ENCODE assay signal across 24 cellular contexts in genomic region chr21:43877936-43878575, GRCh38.
"Had no signal": no experiment of that assay in that cellular context is flagged by ENCODE, and none has a peak within 500 bp of the region (broad histone marks: within the 10 kb centered on the region; RNA-seq: fewer than 3 reads in every experiment).

No MANE protein-coding gene starts in this region.

- H3K4me3 ChIP-seq: gastroesophageal sphincter, heart left ventricle, thyroid gland had no signal

- H3K36me3 ChIP-seq: thyroid gland had no signal

- DNase-seq: activated CD4-positive, alpha-beta T cell treated with anti-CD3 and anti-CD28 coated beads, Interleukin-2, amount 10 ng/mL, durations not matched to agents 24 days and 14 days; activated CD8-positive, alpha-beta memory T cell treated with anti-CD3 and anti-CD28 coated beads, Interleukin-2, amount 10 ng/mL, durations not matched to agents 7 days and 5 days; activated CD8-positive, alpha-beta T cell treated with anti-CD3 and anti-CD28 coated beads for 36 hours; activated naive CD4-positive, alpha-beta T cell; activated T-cell treated with anti-CD3 and anti-CD28 coated beads for 4 hours; amniotic stem cell; cerebellar nuclear complex; cortex of kidney; retina; stimulated activated CD4-positive, alpha-beta T cell treated with anti-CD3 and anti-CD28 coated beads, Interleukin-4, amount 100 ng/mL, for 1 hour; stimulated activated naive CD8-positive, alpha-beta T cell treated with anti-CD3 and anti-CD28 coated beads, Interleukin-15, Interleukin-2, amounts not matched to agents 100 U/mL and 50 U/mL, for 24 hours; substantia nigra; SW 1271; T-helper 17 cell; thyroid gland had no signal

- H3K27ac Mint-ChIP-seq: activated CD4-positive, alpha-beta T cell treated with anti-CD3 and anti-CD28 coated beads, Interleukin-2, amount 10 ng/mL, durations not matched to agents 24 days and 14 days; activated CD8-positive, alpha-beta memory T cell treated with anti-CD3 and anti-CD28 coated beads, Interleukin-2, amount 10 ng/mL, durations not matched to agents 7 days and 5 days; activated CD8-positive, alpha-beta T cell treated with anti-CD3 and anti-CD28 coated beads for 36 hours; activated naive CD8-positive, alpha-beta T cell; memory B cell; progenitor cell of endocrine pancreas; T-helper 17 cell had no signal

- FAIRE-seq: bronchial epithelial cell, islet of Langerhans had no signal

- H3K9me3 ChIP-seq: gastroesophageal sphincter, heart left ventricle, thyroid gland had no signal

- H3K9me3 Mint-ChIP-seq: activated CD4-positive, alpha-beta T cell treated with anti-CD3 and anti-CD28 coated beads, Interleukin-2, amount 10 ng/mL, durations not matched to agents 24 days and 14 days; neural crest cell had no signal

- H3K27me3 Mint-ChIP-seq: activated CD4-positive, alpha-beta T cell treated with anti-CD3 and anti-CD28 coated beads, Interleukin-2, amount 10 ng/mL, durations not matched to agents 24 days and 14 days; activated CD8-positive, alpha-beta memory T cell treated with anti-CD3 and anti-CD28 coated beads, Interleukin-2, amount 10 ng/mL, durations not matched to agents 7 days and 5 days; activated CD8-positive, alpha-beta T cell treated with anti-CD3 and anti-CD28 coated beads for 36 hours; activated naive CD8-positive, alpha-beta T cell; memory B cell; progenitor cell of endocrine pancreas; T-helper 17 cell had no signal

- ATAC-seq: activated CD8-positive, alpha-beta memory T cell treated with anti-CD3 and anti-CD28 coated beads, Interleukin-2, amount 10 ng/mL, durations not matched to agents 7 days and 5 days; activated CD8-positive, alpha-beta T cell treated with anti-CD3 and anti-CD28 coated beads for 36 hours; gastroesophageal sphincter; heart left ventricle; stimulated activated naive CD8-positive, alpha-beta T cell treated with anti-CD3 and anti-CD28 coated beads, Interleukin-15, Interleukin-2, amounts not matched to agents 100 U/mL and 50 U/mL, for 24 hours; T-helper 17 cell had no signal

- H3K27ac ChIP-seq: epithelial cell of prostate, gastroesophageal sphincter, heart left ventricle, thyroid gland had no signal

- H3K27me3 ChIP-seq: gastroesophageal sphincter, heart left ventricle, thyroid gland had no signal

- H3K4me3 Mint-ChIP-seq: activated CD4-positive, alpha-beta T cell treated with anti-CD3 and anti-CD28 coated beads, Interleukin-2, amount 10 ng/mL, durations not matched to agents 24 days and 14 days; activated CD8-positive, alpha-beta memory T cell treated with anti-CD3 and anti-CD28 coated beads, Interleukin-2, amount 10 ng/mL, durations not matched to agents 7 days and 5 days; activated CD8-positive, alpha-beta T cell treated with anti-CD3 and anti-CD28 coated beads for 36 hours; activated naive CD8-positive, alpha-beta T cell; memory B cell; neural crest cell; T-helper 17 cell had no signal
